Comparison of ENCODE assay signal across 3 cellular contexts in genomic region chr1:110860620-110861019, GRCh38. TPM values are rescaled to one million over a fixed set of nuclear protein-coding genes. Genes with fewer than 3 reads are reported as not detected.
"Had no signal": no experiment of that assay in that cellular context is flagged by ENCODE, and none has a peak within 500 bp of the region (broad histone marks: within the 10 kb centered on the region; RNA-seq: fewer than 3 reads in every experiment).

No MANE protein-coding gene starts in this region.

RNA-seq across cellular contexts. Expression of gene CD53, which starts 12.3 kb away (rescaled TPM):
- total RNA-seq: bronchial epithelial cell, cardiac muscle cell, chondrocyte had no signal
- polyA plus RNA-seq: cardiac muscle cell had no signal
